Comparison of ENCODE assay signal across 21 cellular contexts in genomic region chr10:3950676-3951275, GRCh38.
DNase-seq lines count a peak whose midpoint lies in the region; ATAC-seq, FAIRE-seq and TF ChIP-seq lines count a peak whose summit lies in the region.
"Had no signal": no experiment of that assay in that cellular context is flagged by ENCODE, and none has a peak within 500 bp of the region (broad histone marks: within the 10 kb centered on the region; RNA-seq: fewer than 3 reads in every experiment).

No MANE protein-coding gene starts in this region.

- H3K9me3 ChIP-seq in Panc1 (ENCODE audit: control insufficient read depth, insufficient read depth, low read depth, low read length) (no peaks in the 10 kb centered on the region), HepG2 (ENCODE audit: low read length) (no peaks in the 10 kb centered on the region)
- H3K9me3 ChIP-seq: heart right ventricle, spleen, thoracic aorta had no signal

- FAIRE-seq in HepG2 (lab: Jason Lieb, UNC): no peak
- FAIRE-seq: keratinocyte had no signal

- H3K4me1 Mint-ChIP-seq in activated CD4-positive, alpha-beta T cell treated with anti-CD3 and anti-CD28 coated beads, Interleukin-2, amount 10 ng/mL, durations not matched to agents 7 days and 5 days: peaks cover 64% of the 10 kb centered on the region
- H3K4me1 Mint-ChIP-seq in activated naive CD8-positive, alpha-beta T cell treated with anti-CD3 and anti-CD28 coated beads, Interleukin-2, amount 10 ng/mL, durations not matched to agents 7 days and 5 days: peaks cover 69% of the 10 kb centered on the region
- peaks cover 18 to 52% (median 48%) of the 10 kb centered on the region in 4 donors for H3K4me1 Mint-ChIP-seq in naive thymus-derived CD8-positive, alpha-beta T cell

- WGBS in HepG2 (ENCODE audit: low lambda C conversion rate): 38% methylated on average over 12 of the region's 12 CpGs

- ATAC-seq in Panc1 (no peak), HepG2 (no peak)
- peak; percentile 63 for ATAC-seq in activated naive CD8-positive, alpha-beta T cell treated with anti-CD3 and anti-CD28 coated beads, Interleukin-2, amount 10 ng/mL, durations not matched to agents 7 days and 5 days (ENCODE audit: low read depth)
- peak; percentile 72 to 76 for ATAC-seq in naive thymus-derived CD8-positive, alpha-beta T cell
- ATAC-seq: Right ventricle myocardium inferior had no signal

- no peak overlapping the region for H3K4me3 Mint-ChIP-seq in activated CD4-positive, alpha-beta T cell treated with anti-CD3 and anti-CD28 coated beads, Interleukin-2, amount 10 ng/mL, durations not matched to agents 7 days and 5 days
- peak overlapping the region; percentile 79 for H3K4me3 Mint-ChIP-seq in activated naive CD8-positive, alpha-beta T cell treated with anti-CD3 and anti-CD28 coated beads, Interleukin-2, amount 10 ng/mL, durations not matched to agents 7 days and 5 days
- H3K4me3 Mint-ChIP-seq in naive thymus-derived CD8-positive, alpha-beta T cell: peak overlapping the region in 8 of 10 donors; percentile 27 to 74 (median 55)

- no peak overlapping the region for H3K4me3 ChIP-seq in Panc1 (ENCODE audit: low read depth in 2 of 2, low read length in 2 of 2)
- H3K4me3 ChIP-seq in coronary artery: no peak overlapping the region
- H3K4me3 ChIP-seq in HepG2 (replicated peaks in 1 of 3; ENCODE audit: insufficient read depth in 1 of 3, low read depth in 2 of 3, low read length in 3 of 3): no peak overlapping the region
- H3K4me3 ChIP-seq: heart right ventricle, spleen, thoracic aorta had no signal

- H3K36me3 Mint-ChIP-seq in activated CD4-positive, alpha-beta T cell treated with anti-CD3 and anti-CD28 coated beads, Interleukin-2, amount 10 ng/mL, durations not matched to agents 7 days and 5 days (ENCODE audit: low read depth): peaks cover 5% of the 10 kb centered on the region
- H3K36me3 Mint-ChIP-seq in activated naive CD8-positive, alpha-beta T cell treated with anti-CD3 and anti-CD28 coated beads, Interleukin-2, amount 10 ng/mL, durations not matched to agents 7 days and 5 days: peaks cover 18% of the 10 kb centered on the region
- no peaks in the 10 kb centered on the region for H3K36me3 Mint-ChIP-seq in naive thymus-derived CD8-positive, alpha-beta T cell

- no peak for TF ChIP-seq CTCF in Panc1 (IDR thresholded peaks at IDR 0.05)
- no peak for TF ChIP-seq CTCF in coronary artery (IDR thresholded peaks at IDR 0.05)
- no peak for TF ChIP-seq CTCF in HepG2 (CRISPR knock-in tag; IDR thresholded peaks at IDR 0.05)

- H4K20me1 ChIP-seq in HepG2 (ENCODE audit: insufficient read depth, low read length): no peaks in the 10 kb centered on the region

- H3K4me1 ChIP-seq in Panc1 (ENCODE audit: control insufficient read depth, insufficient read depth, low read length) (peaks cover 20% of the 10 kb centered on the region), HepG2 (ENCODE audit: insufficient read depth, low read length) (no peaks in the 10 kb centered on the region)

- H3K4me2 ChIP-seq in HepG2 (ENCODE audit: low read depth, low read length): no peak overlapping the region
- H3K4me2 ChIP-seq: KMS-11 had no signal

- BruUV-seq in Panc1 (replicated peaks; lab: Mats Ljungman, UMichigan) (no TSS peak), HepG2 (replicated peaks; lab: Mats Ljungman, UMichigan) (no TSS peak)

- in situ Hi-C loops in Panc1 (cut with HindIII; ENCODE audit: low pct_unique_long_range_greater_than_20kb, low sequenced_read_pairs): no loop called here
- in situ Hi-C loops in HepG2 (cut with HindIII; ENCODE audit: extremely low pct_ligation_motif_present, low pct_unique_long_range_greater_than_20kb): no loop called here

- no peak for TF ChIP-seq RAD21 in HepG2 (CRISPR knock-in tag; IDR thresholded peaks at IDR 0.05)

- H3K9ac ChIP-seq in HepG2 (ENCODE audit: insufficient read depth, low read depth, low read length): no peak overlapping the region
- H3K9ac ChIP-seq: KMS-11 had no signal

- H3K27ac ChIP-seq in Panc1 (ENCODE audit: low read length): peak overlapping the region; percentile 98
- no peak overlapping the region for H3K27ac ChIP-seq in coronary artery
- no peak overlapping the region for H3K27ac ChIP-seq in HepG2 (ENCODE audit: extremely low read length, insufficient read depth, low read length)
- H3K27ac ChIP-seq: KMS-11, spleen, VCaP had no signal

- CTCF ChIA-PET in activated CD4-positive, alpha-beta T cell treated with anti-CD3 and anti-CD28 coated beads, Interleukin-2, amount 10 ng/mL, durations not matched to agents 7 days and 5 days (lab: Charles Lee): interaction anchor here (1.0 to 1.4 kb wide), 2 partner anchors 15 to 84 kb away, joined by 3 to 4 read pairs; no protein-coding TSS in a partner anchor
- CTCF ChIA-PET in Panc1 (lab: Charles Lee) (no interaction called here), HepG2 (lab: Yijun Ruan, JAX; ENCODE audit: low intra/inter-chr PET ratio, low total read pairs) (no interaction called here)

- TF ChIP-seq EP300 in HepG2 (IDR thresholded peaks at IDR 0.05; ENCODE audit: low read depth in 2 of 2, low read length in 2 of 2) (no peak), HepG2 (CRISPR knock-in tag; IDR thresholded peaks at IDR 0.05; ENCODE audit: borderline replicate concordance) (no peak)

- POLR2A ChIA-PET in activated CD4-positive, alpha-beta T cell treated with anti-CD3 and anti-CD28 coated beads, Interleukin-2, amount 10 ng/mL, durations not matched to agents 7 days and 5 days (lab: Charles Lee): no interaction called here
- POLR2A ChIA-PET in Panc1 (lab: Charles Lee): no interaction called here
- POLR2A ChIA-PET in activated naive CD8-positive, alpha-beta T cell treated with anti-CD3 and anti-CD28 coated beads, Interleukin-2, amount 10 ng/mL, durations not matched to agents 7 days and 5 days (lab: Charles Lee): interaction anchor here (0.9 to 12.3 kb wide), 10 partner anchors 11 to 194 kb away, joined by 3 to 258 read pairs (median 12); partner anchors contain the start of gene KLF6
- POLR2A ChIA-PET in naive thymus-derived CD8-positive, alpha-beta T cell (lab: Charles Lee): interaction anchor here (1.0 to 2.5 kb wide), 5 partner anchors 10 to 166 kb away, joined by 4 to 19 read pairs (median 7); partner anchors contain the start of gene KLF6
- POLR2A ChIA-PET in HepG2 (lab: Yijun Ruan, JAX): no interaction called here

- no peak for TF ChIP-seq POLR2A in HepG2 (IDR thresholded peaks at IDR 0.05; ENCODE audit: insufficient read depth in 1 of 2, low read depth in 2 of 2, low read length in 2 of 2)

- H3K27me3 ChIP-seq in Panc1 (ENCODE audit: control insufficient read depth, insufficient read depth, low read length): no peaks in the 10 kb centered on the region
- H3K27me3 ChIP-seq in HepG2 (ENCODE audit: control insufficient read depth in 1 of 2, insufficient read depth in 2 of 2, low read length in 2 of 2): peaks cover 0 to 9% of the 10 kb centered on the region in 2 experiments; a peak in 1 of 5 replicates
- H3K27me3 ChIP-seq: heart right ventricle, spleen had no signal

- H2AFZ ChIP-seq in HepG2 (ENCODE audit: low read length): no peak overlapping the region

- peak overlapping the region; percentile 60 for H3K27ac Mint-ChIP-seq in activated CD4-positive, alpha-beta T cell treated with anti-CD3 and anti-CD28 coated beads, Interleukin-2, amount 10 ng/mL, durations not matched to agents 7 days and 5 days
- peak overlapping the region; percentile 88 for H3K27ac Mint-ChIP-seq in activated naive CD8-positive, alpha-beta T cell treated with anti-CD3 and anti-CD28 coated beads, Interleukin-2, amount 10 ng/mL, durations not matched to agents 7 days and 5 days
- H3K27ac Mint-ChIP-seq in naive thymus-derived CD8-positive, alpha-beta T cell: peak overlapping the region; percentile 1 to 87 (median 66)

- H3K9me3 Mint-ChIP-seq in activated CD4-positive, alpha-beta T cell treated with anti-CD3 and anti-CD28 coated beads, Interleukin-2, amount 10 ng/mL, durations not matched to agents 7 days and 5 days: peaks cover 6% of the 10 kb centered on the region
- peaks cover 5% of the 10 kb centered on the region for H3K9me3 Mint-ChIP-seq in activated naive CD8-positive, alpha-beta T cell treated with anti-CD3 and anti-CD28 coated beads, Interleukin-2, amount 10 ng/mL, durations not matched to agents 7 days and 5 days
- peaks cover 0 to 2% (median 0%) of the 10 kb centered on the region in 9 donors for H3K9me3 Mint-ChIP-seq in naive thymus-derived CD8-positive, alpha-beta T cell

- no peaks in the 10 kb centered on the region for H3K27me3 Mint-ChIP-seq in activated CD4-positive, alpha-beta T cell treated with anti-CD3 and anti-CD28 coated beads, Interleukin-2, amount 10 ng/mL, durations not matched to agents 7 days and 5 days
- H3K27me3 Mint-ChIP-seq in activated naive CD8-positive, alpha-beta T cell treated with anti-CD3 and anti-CD28 coated beads, Interleukin-2, amount 10 ng/mL, durations not matched to agents 7 days and 5 days: no peaks in the 10 kb centered on the region
- H3K27me3 Mint-ChIP-seq in naive thymus-derived CD8-positive, alpha-beta T cell: peaks cover 0 to 2% (median 0%) of the 10 kb centered on the region in 5 donors

- no peaks in the 10 kb centered on the region for H3K36me3 ChIP-seq in Panc1 (ENCODE audit: control insufficient read depth, insufficient read depth, low read length)
- no peaks in the 10 kb centered on the region for H3K36me3 ChIP-seq in HepG2 (replicated peaks in 1 of 2; ENCODE audit: control insufficient read depth in 1 of 2, insufficient read depth in 2 of 2, low read length in 2 of 2)
- H3K36me3 ChIP-seq: heart right ventricle, spleen, thoracic aorta had no signal

- no peaks in the 10 kb centered on the region for H3K79me2 ChIP-seq in HepG2 (ENCODE audit: insufficient read depth, low read length)

- DNase-seq in activated CD4-positive, alpha-beta T cell treated with anti-CD3 and anti-CD28 coated beads, Interleukin-2, amount 10 ng/mL, durations not matched to agents 7 days and 5 days: peak; percentile 34
- no peak for DNase-seq in activated CD4-positive, alpha-beta T cell treated with anti-CD3 and anti-CD28 coated beads, Interleukin-2, amount 50 U/mL, for 1 hour
- DNase-seq in Panc1 (ENCODE audit: low read depth, low spot score) (no peak), coronary artery (ENCODE audit: low spot score) (no peak), NCI-H2171 (lab: John Stamatoyannopoulos, UW) (no peak), HepG2 (ENCODE audit: low spot score) (no peak)
- DNase-seq in activated naive CD8-positive, alpha-beta T cell treated with anti-CD3 and anti-CD28 coated beads, Interleukin-2, amount 10 ng/mL, durations not matched to agents 7 days and 5 days: peak; percentile 75
- DNase-seq in naive thymus-derived CD8-positive, alpha-beta T cell: peak in 8 of 10 donors; percentile 37 to 82 (median 63)
- DNase-seq: anterior cingulate cortex, GDM1, heart right ventricle, mammary epithelial cell, NCI-H1048, NCI-H2081, spleen, T-helper 1 cell had no signal

- intact Hi-C loops in Panc1 (cut with micrococcal nuclease; ENCODE audit: unreplicated experiment): loop anchor here (10.0 kb wide), 1 partner anchor 104 kb away; no protein-coding TSS in a partner anchor
- intact Hi-C loops in HepG2 (cut with micrococcal nuclease; ENCODE audit: unreplicated experiment): no loop called here

TF ChIP-seq in HepG2, 621 proteins besides CTCF, POLR2A, EP300 and RAD21 (continues in another document):
- TF ChIP-seq IKZF4 (CRISPR knock-in tag; IDR thresholded peaks at IDR 0.05; ENCODE audit: borderline replicate concordance, low read depth, not compliant biosample characterization): no peak

Comparison
In these comparisons a context has a peak if more than half of its experiments do, and no peak if none do; other contexts are left out.
1. DNase-seq: peak in activated CD4-positive, alpha-beta T cell treated with anti-CD3 and anti-CD28 coated beads, Interleukin-2, amount 10 ng/mL, durations not matched to agents 7 days and 5 days (single experiment), activated naive CD8-positive, alpha-beta T cell treated with anti-CD3 and anti-CD28 coated beads, Interleukin-2, amount 10 ng/mL, durations not matched to agents 7 days and 5 days (single experiment) and naive thymus-derived CD8-positive, alpha-beta T cell (8 of 10); none in activated CD4-positive, alpha-beta T cell treated with anti-CD3 and anti-CD28 coated beads, Interleukin-2, amount 50 U/mL, for 1 hour (single experiment), Panc1 (single experiment), coronary artery (single experiment), NCI-H2171 (single experiment) and HepG2 (single experiment).
2. ATAC-seq: peak in activated naive CD8-positive, alpha-beta T cell treated with anti-CD3 and anti-CD28 coated beads, Interleukin-2, amount 10 ng/mL, durations not matched to agents 7 days and 5 days (single experiment) and naive thymus-derived CD8-positive, alpha-beta T cell (2 of 2); none in Panc1 (single experiment) and HepG2 (single experiment).
3. POLR2A ChIA-PET loops: an anchor here in activated naive CD8-positive, alpha-beta T cell treated with anti-CD3 and anti-CD28 coated beads, Interleukin-2, amount 10 ng/mL, durations not matched to agents 7 days and 5 days (0.9 to 12.3 kb wide) and naive thymus-derived CD8-positive, alpha-beta T cell (1.0 to 2.5 kb wide); none called in activated CD4-positive, alpha-beta T cell treated with anti-CD3 and anti-CD28 coated beads, Interleukin-2, amount 10 ng/mL, durations not matched to agents 7 days and 5 days, Panc1 and HepG2.
4. Peak in every context shown above with its lines, with median percentiles within 50 percentile points of each other: H3K27ac Mint-ChIP-seq.